In the genomic region with DNA sequence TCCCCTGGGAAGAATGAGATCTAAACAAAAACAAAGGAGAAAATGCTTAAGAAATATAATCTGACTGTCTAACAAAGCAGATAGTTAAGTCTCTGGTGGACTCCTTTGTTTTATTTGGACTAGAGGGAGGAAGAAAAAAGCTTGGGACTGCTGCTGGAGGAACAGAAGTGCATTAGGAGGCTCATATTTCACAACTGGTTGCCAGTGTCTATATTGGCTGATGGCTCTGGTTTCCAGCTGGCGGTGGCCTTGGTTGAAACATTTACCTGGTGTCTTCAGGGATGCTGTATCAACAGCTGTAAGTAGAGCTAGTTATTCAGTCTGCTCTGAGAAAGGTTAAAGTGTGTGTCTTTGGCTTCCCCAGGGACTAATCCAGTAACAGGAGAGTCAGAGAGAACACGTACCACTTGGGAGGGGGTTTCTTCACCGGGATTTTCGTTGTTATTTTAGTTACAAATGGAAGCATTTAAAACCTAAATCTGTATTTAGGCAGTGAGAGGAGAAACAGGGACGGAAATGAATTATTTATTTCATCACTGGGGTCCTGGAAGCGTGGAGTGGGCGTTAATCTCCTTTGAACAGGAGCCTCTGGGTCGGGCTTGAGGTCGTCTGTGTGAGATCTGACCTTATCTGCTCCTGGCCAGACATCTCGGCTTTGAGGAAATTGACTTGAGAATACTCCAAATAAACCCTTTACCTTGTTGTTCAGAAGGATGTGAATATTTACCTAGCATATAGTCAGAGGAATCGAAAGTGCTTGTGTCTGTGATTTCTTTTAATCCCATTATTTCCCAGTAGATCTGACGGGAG, we compare ENCODE assay signal across 18 cellular contexts.
A peak's percentile ranks its signal among the peaks of the same experiment; 100 is the strongest.
DNase-seq lines count a peak whose midpoint lies in the region; ATAC-seq, FAIRE-seq and TF ChIP-seq lines count a peak whose summit lies in the region.
"Had no signal": no experiment of that assay in that cellular context is flagged by ENCODE, and none has a peak within 500 bp of the region (broad histone marks: within the 10 kb centered on the region; RNA-seq: fewer than 3 reads in every experiment).

No MANE protein-coding gene starts in this region.

- in situ Hi-C loops in K562 (cut with MboI): no loop called here

- no peak overlapping the region for H3K4me3 ChIP-seq in K562

- H3K27me3 Mint-ChIP-seq in activated naive CD8-positive, alpha-beta T cell treated with anti-CD3 and anti-CD28 coated beads, Interleukin-2, amount 50 U/mL, for 24 hours: peaks cover 14% of the 10 kb centered on the region

- H2AFZ ChIP-seq in K562 (ENCODE audit: low read depth, low read length): no peak overlapping the region

- ATAC-seq in K562: peak; percentile 85
- no peak for ATAC-seq in activated naive CD8-positive, alpha-beta T cell treated with anti-CD3 and anti-CD28 coated beads, Interleukin-2, amount 50 U/mL, for 24 hours
- ATAC-seq: activated CD8-positive, alpha-beta T cell treated with anti-CD3 and anti-CD28 coated beads for 36 hours; activated T-helper 17 cell treated with anti-CD3 and anti-CD28 coated beads, Interleukin-2, amount 50 U/mL, for 72 hours; stimulated activated naive B cell treated with anti-CD40 and anti-IgM and Interleukin-4, amounts not matched to agents 10 μg/mL and 1 μg/mL and 100 μg/mL, for 72 hours had no signal

- H3K79me2 ChIP-seq in K562 (ENCODE audit: control insufficient read depth, insufficient read depth, low read length): no peaks in the 10 kb centered on the region

- WGBS in K562 (ENCODE audit: insufficient coverage, low coverage, missing lambda C conversion rate): 0% methylated on average over 10 of the region's 12 CpGs

- no peaks in the 10 kb centered on the region for H3K36me3 ChIP-seq in K562 (ENCODE audit: control insufficient read depth, insufficient read depth, low read length)

- TF ChIP-seq EP300 in K562 (IDR thresholded peaks at IDR 0.05; ENCODE audit: low read length): peak; percentile 87

- H3K27me3 ChIP-seq in K562 (ENCODE audit: control insufficient read depth in 2 of 2, insufficient read depth in 2 of 2, low read length in 2 of 2): no peaks in the 10 kb centered on the region

- H3K4me1 ChIP-seq in K562 (replicated peaks in 1 of 2; ENCODE audit: control insufficient read depth in 2 of 2, insufficient read depth in 2 of 2, low read length in 2 of 2): peaks cover 0 to 17% of the 10 kb centered on the region in 2 experiments; a peak in 3 of 5 replicates

- no peaks in the 10 kb centered on the region for H3K9me1 ChIP-seq in K562 (ENCODE audit: control insufficient read depth, insufficient read depth, low read length)

- POLR2A ChIA-PET in K562 (lab: Yijun Ruan, JAX): no interaction called here

- FAIRE-seq in K562 (lab: Jason Lieb, UNC): peak; percentile 84
- FAIRE-seq: GM18507 had no signal

- no peaks in the 10 kb centered on the region for H3K4me1 Mint-ChIP-seq in activated naive CD8-positive, alpha-beta T cell treated with anti-CD3 and anti-CD28 coated beads, Interleukin-2, amount 50 U/mL, for 24 hours
- H3K4me1 Mint-ChIP-seq: activated T-helper 17 cell treated with anti-CD3 and anti-CD28 coated beads, Interleukin-2, amount 50 U/mL, for 72 hours; immature natural killer cell; memory B cell; stimulated activated naive B cell treated with anti-CD40 and anti-IgM and Interleukin-4, amounts not matched to agents 10 μg/mL and 1 μg/mL and 100 μg/mL, for 72 hours had no signal

- no peaks in the 10 kb centered on the region for H3K36me3 Mint-ChIP-seq in activated naive CD8-positive, alpha-beta T cell treated with anti-CD3 and anti-CD28 coated beads, Interleukin-2, amount 50 U/mL, for 24 hours (ENCODE audit: low read depth)
- H3K36me3 Mint-ChIP-seq: immature natural killer cell; memory B cell; stimulated activated naive B cell treated with anti-CD40 and anti-IgM and Interleukin-4, amounts not matched to agents 10 μg/mL and 1 μg/mL and 100 μg/mL, for 72 hours had no signal

- no peaks in the 10 kb centered on the region for H4K20me1 ChIP-seq in K562 (replicated peaks; ENCODE audit: control insufficient read depth, insufficient read depth, low read length)

- CTCF ChIA-PET in K562 (lab: Yijun Ruan, JAX; ENCODE audit: low intra/inter-chr PET ratio): no interaction called here

- H3K9me3 Mint-ChIP-seq in activated naive CD8-positive, alpha-beta T cell treated with anti-CD3 and anti-CD28 coated beads, Interleukin-2, amount 50 U/mL, for 24 hours: no peaks in the 10 kb centered on the region
- H3K9me3 Mint-ChIP-seq: activated CD8-positive, alpha-beta T cell treated with anti-CD3 and anti-CD28 coated beads for 36 hours had no signal

- no peak for TF ChIP-seq CTCF in K562 (IDR thresholded peaks at IDR 0.05 in 2 of 3, conservative IDR thresholded peaks at IDR 0.05 in 1 of 3; ENCODE audit: insufficient read depth in 2 of 3, low read depth in 1 of 3, low read length in 3 of 3)

- H3K27ac Mint-ChIP-seq in activated naive CD8-positive, alpha-beta T cell treated with anti-CD3 and anti-CD28 coated beads, Interleukin-2, amount 50 U/mL, for 24 hours: no peak overlapping the region
- H3K27ac Mint-ChIP-seq: activated CD8-positive, alpha-beta T cell treated with anti-CD3 and anti-CD28 coated beads for 36 hours; activated T-helper 17 cell treated with anti-CD3 and anti-CD28 coated beads, Interleukin-2, amount 50 U/mL, for 72 hours; immature natural killer cell; memory B cell; stimulated activated naive B cell treated with anti-CD40 and anti-IgM and Interleukin-4, amounts not matched to agents 10 μg/mL and 1 μg/mL and 100 μg/mL, for 72 hours had no signal

- H3K4me3 Mint-ChIP-seq in activated naive CD8-positive, alpha-beta T cell treated with anti-CD3 and anti-CD28 coated beads, Interleukin-2, amount 50 U/mL, for 24 hours: no peak overlapping the region
- H3K4me3 Mint-ChIP-seq: activated CD8-positive, alpha-beta T cell treated with anti-CD3 and anti-CD28 coated beads for 36 hours; activated T-helper 17 cell treated with anti-CD3 and anti-CD28 coated beads, Interleukin-2, amount 50 U/mL, for 72 hours; immature natural killer cell; memory B cell; stimulated activated naive B cell treated with anti-CD40 and anti-IgM and Interleukin-4, amounts not matched to agents 10 μg/mL and 1 μg/mL and 100 μg/mL, for 72 hours had no signal

- intact Hi-C loops in K562 (cut with micrococcal nuclease): no loop called here

- no TSS peak for BruUV-seq in K562 (replicated peaks; lab: Mats Ljungman, UMichigan)

- no peak for TF ChIP-seq POLR2A in K562 (conservative IDR thresholded peaks at IDR 0.05)

- DNase-seq in DMS153 treated with DMSO at 0.1 percent for 48 hours (lab: John Stamatoyannopoulos, UW; ENCODE audit: unreplicated experiment) (peak; percentile 58), NCI-H146 (lab: John Stamatoyannopoulos, UW) (peak; percentile 73), NCI-H2227 treated with DMSO at 0.1 percent for 48 hours (lab: John Stamatoyannopoulos, UW) (peak; percentile 46), K562 (ENCODE audit: extremely low read depth in 1 of 4, low spot score in 3 of 4) (peak; percentile 20 to 79 (median 48)), Ammon's horn (ENCODE audit: low spot score) (no peak), T-helper 1 cell (no peak)
- no peak for DNase-seq in activated naive CD8-positive, alpha-beta T cell treated with anti-CD3 and anti-CD28 coated beads, Interleukin-2, amount 50 U/mL, for 24 hours
- DNase-seq in effector CD4-positive, alpha-beta T cell: no peak
- DNase-seq: activated CD8-positive, alpha-beta T cell treated with anti-CD3 and anti-CD28 coated beads for 36 hours; amniotic stem cell; immature natural killer cell; Kasumi-1; nucleus accumbens; stimulated activated naive B cell treated with anti-CD40 and anti-IgM and Interleukin-4, amounts not matched to agents 10 μg/mL and 1 μg/mL and 100 μg/mL, for 72 hours; trophoblast cell had no signal

- no peak for TF ChIP-seq RAD21 in K562 (CRISPR knock-in tag; conservative IDR thresholded peaks at IDR 0.05 in 1 of 2, IDR thresholded peaks at IDR 0.05 in 1 of 2)

- H3K27ac ChIP-seq in K562 (ENCODE audit: extremely low read depth, low read depth, low read length): no peak overlapping the region; the same call in 2 of the 3 replicates

- no peaks in the 10 kb centered on the region for H3K9me3 ChIP-seq in K562 (replicated peaks; ENCODE audit: control insufficient read depth, insufficient read depth, low read depth, low read length)

- H3K9ac ChIP-seq in K562 (ENCODE audit: insufficient read depth in 1 of 2, low read depth in 2 of 2, low read length in 2 of 2): no peak overlapping the region

- H3K4me2 ChIP-seq in K562 (ENCODE audit: insufficient read depth, low read length): peak overlapping the region; percentile 56; the same call in 1 of the 2 replicates

TF ChIP-seq in K562, 482 proteins besides CTCF, POLR2A, EP300 and RAD21 (continues in another document):
- peak; percentile 90 for TF ChIP-seq CBFA2T2 (conservative IDR thresholded peaks at IDR 0.05)
- no peak for TF ChIP-seq RFX7 (CRISPR knock-in tag; IDR thresholded peaks at IDR 0.05)
- TF ChIP-seq PURB (CRISPR knock-in tag; IDR thresholded peaks at IDR 0.05; ENCODE audit: low read depth): no peak
- TF ChIP-seq SMARCA4 (IDR thresholded peaks at IDR 0.05): peak; percentile 87
- no peak for TF ChIP-seq CHD4 (IDR thresholded peaks at IDR 0.05; ENCODE audit: insufficient read depth, insufficient replicate concordance, low read depth, low read length, poor library complexity, severe bottlenecking)
- TF ChIP-seq LEF1 (IDR thresholded peaks at IDR 0.05): peak; percentile 47; the same call in 1 of the 2 replicates
- TF ChIP-seq BMI1 (IDR thresholded peaks at IDR 0.05; ENCODE audit: low read length): no peak
- no peak for TF ChIP-seq MEF2D (tag; conservative IDR thresholded peaks at IDR 0.05; ENCODE audit: low read depth)
- TF ChIP-seq RBM15 (IDR thresholded peaks at IDR 0.05; ENCODE audit: insufficient read depth, low read length): no peak
- TF ChIP-seq ZNF165 (CRISPR knock-in tag; IDR thresholded peaks at IDR 0.05; ENCODE audit: borderline replicate concordance): no peak

Comparison
In these comparisons a context has a peak if more than half of its experiments do, and no peak if none do; other contexts are left out.
1. DNase-seq: peak in DMS153 treated with DMSO at 0.1 percent for 48 hours (single experiment), NCI-H146 (single experiment), NCI-H2227 treated with DMSO at 0.1 percent for 48 hours (single experiment) and K562 (4 of 4); none in activated naive CD8-positive, alpha-beta T cell treated with anti-CD3 and anti-CD28 coated beads, Interleukin-2, amount 50 U/mL, for 24 hours (single experiment), Ammon's horn (single experiment), T-helper 1 cell (0 of 5) and effector CD4-positive, alpha-beta T cell (single experiment).